ENCODE assay signal across 22 cellular contexts in the genomic region with DNA sequence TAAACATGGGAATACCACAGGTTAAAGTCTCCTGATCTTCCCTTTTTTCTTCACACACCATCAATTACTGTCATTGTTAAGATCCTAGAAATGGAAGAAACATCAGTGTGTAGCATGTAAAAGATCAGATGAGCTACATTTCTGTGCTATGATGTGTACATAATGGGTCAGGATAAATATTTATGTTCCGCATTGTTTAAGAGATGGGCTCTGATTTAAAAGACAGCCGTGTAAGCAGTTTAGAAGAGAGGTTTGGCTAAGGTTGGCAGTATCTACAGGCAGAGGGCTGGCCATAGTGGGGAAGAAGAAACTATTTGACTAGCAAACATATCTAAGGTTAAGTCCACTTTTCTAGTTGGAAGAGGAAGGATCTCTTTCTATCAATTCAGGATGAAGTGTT. TPM values are rescaled to one million over a fixed set of nuclear protein-coding genes. Genes with fewer than 3 reads are reported as not detected.
DNase-seq lines count a peak whose midpoint lies in the region; ATAC-seq and TF ChIP-seq lines count a peak whose summit lies in the region.
"Had no signal": no experiment of that assay in that cellular context is flagged by ENCODE, and none has a peak within 500 bp of the region (broad histone marks: within the 10 kb centered on the region; RNA-seq: fewer than 3 reads in every experiment).

No MANE protein-coding gene starts in this region.

- no peaks in the 10 kb centered on the region for H3K9me2 ChIP-seq in PC-3 (replicated peaks; ENCODE audit: low read length)

- TF ChIP-seq CTCF in PC-3 (conservative IDR thresholded peaks at IDR 0.05; ENCODE audit: low read depth, low read length) (no peak), fibroblast of lung (conservative IDR thresholded peaks at IDR 0.05 in 1 of 2, IDR thresholded peaks at IDR 0.05 in 1 of 2; ENCODE audit: low read depth in 1 of 2, low read length in 2 of 2) (no peak)

- H3K4me3 ChIP-seq in PC-3 (ENCODE audit: low read length) (no peak overlapping the region), fibroblast of lung (replicated peaks in 1 of 4; ENCODE audit: control extremely low read depth in 1 of 4, insufficient read depth in 1 of 4, low read depth in 3 of 4, low read length in 4 of 4) (no peak overlapping the region)
- H3K4me3 ChIP-seq: coronary artery, right atrium auricular region had no signal

- H3K36me3 ChIP-seq in PC-3 (ENCODE audit: low read depth, low read length) (no peaks in the 10 kb centered on the region), fibroblast of lung (ENCODE audit: control insufficient read depth, insufficient read depth, low read length) (no peaks in the 10 kb centered on the region)
- H3K36me3 ChIP-seq: right atrium auricular region had no signal

- H3K9ac ChIP-seq in PC-3 (ENCODE audit: low read length) (no peak overlapping the region), fibroblast of lung (ENCODE audit: insufficient read depth, low read length) (no peak overlapping the region)
- H3K9ac ChIP-seq: KMS-11 had no signal

- ATAC-seq in PC-3 (peak; percentile 97), HG03095 (IDR thresholded peaks at IDR 0.05; ENCODE audit: unreplicated experiment) (no peak), HG02973 (IDR thresholded peaks at IDR 0.05; ENCODE audit: unreplicated experiment) (no peak)
- ATAC-seq: Panc1 had no signal

- H3K9me3 ChIP-seq in PC-3 (ENCODE audit: low read length) (no peaks in the 10 kb centered on the region), fibroblast of lung (ENCODE audit: control insufficient read depth, insufficient read depth, low read depth, low read length) (no peaks in the 10 kb centered on the region)
- H3K9me3 ChIP-seq: right atrium auricular region had no signal

- DNase-seq in A172 (ENCODE audit: low spot score) = peak; percentile 1
- DNase-seq in ELR (ENCODE audit: low read depth) = peak; percentile 86
- DNase-seq in PC-3 = peak; percentile 98
- peak; percentile 38 to 76 for DNase-seq in fibroblast of lung (ENCODE audit: low read depth in 2 of 2)
- DNase-seq in activated CD4-positive, alpha-beta T cell treated with anti-CD3 and anti-CD28 coated beads for 48 hours = no peak
- DNase-seq in DMS153 treated with DMSO at 0.1 percent for 48 hours (lab: John Stamatoyannopoulos, UW; ENCODE audit: unreplicated experiment) = no peak
- DNase-seq: activated CD4-positive, alpha-beta T cell treated with anti-CD3 and anti-CD28 coated beads for 4 hours; anterior cingulate cortex; CD4-positive, alpha-beta memory T cell; NCI-H2107; NCI-H82; occipital lobe; stimulated activated naive CD4-positive, alpha-beta T cell treated with Interleukin-2 at 50 U/mL for 16 hours; trophoblast cell had no signal

- no peak overlapping the region for H3K27ac ChIP-seq in PC-3 (ENCODE audit: low read length)
- no peak overlapping the region for H3K27ac ChIP-seq in fibroblast of lung (ENCODE audit: insufficient read depth, low read length)
- H3K27ac ChIP-seq: coronary artery, KMS-11, right atrium auricular region had no signal

- no peaks in the 10 kb centered on the region for H3K79me2 ChIP-seq in PC-3 (ENCODE audit: low read length)
- no peaks in the 10 kb centered on the region for H3K79me2 ChIP-seq in fibroblast of lung (ENCODE audit: control insufficient read depth, insufficient read depth, low read length)

- H2AFZ ChIP-seq in PC-3 (ENCODE audit: low read length) = no peak overlapping the region
- no peak overlapping the region for H2AFZ ChIP-seq in fibroblast of lung (ENCODE audit: low read length)

- H3K4me2 ChIP-seq in PC-3 (ENCODE audit: low read length) (peak overlapping the region; percentile 18), fibroblast of lung (ENCODE audit: extremely low read depth, insufficient read depth, low read length) (peak overlapping the region; percentile 1)
- H3K4me2 ChIP-seq: KMS-11 had no signal

- intact Hi-C loops in PC-3 (cut with micrococcal nuclease) = loop anchor here (1.0 to 10.0 kb wide), 6 partner anchors 35 to 595 kb away; a partner anchor contains a TSS

- H3F3A ChIP-seq in PC-3 (ENCODE audit: low read length, unreplicated experiment) = no peaks in the 10 kb centered on the region

- POLR2A ChIA-PET in PC-3 (lab: Charles Lee; ENCODE audit: unreplicated experiment) = interaction anchor here (0.6 to 1.0 kb wide), 2 partner anchors 123 to 215 kb away, joined by 3 to 6 read pairs; a partner anchor contains a TSS

- H3K4me1 ChIP-seq in PC-3 (ENCODE audit: insufficient read depth, low read length) (peaks cover 20% of the 10 kb centered on the region), fibroblast of lung (ENCODE audit: control insufficient read depth, extremely low read depth, insufficient read depth, low read length) (no peaks in the 10 kb centered on the region)
- H3K4me1 ChIP-seq: right atrium auricular region had no signal

- H4K20me1 ChIP-seq in PC-3 (ENCODE audit: low read length) (no peaks in the 10 kb centered on the region), fibroblast of lung (ENCODE audit: control insufficient read depth, extremely low read depth, insufficient read depth, low read length) (no peaks in the 10 kb centered on the region)

- BruUV-seq in PC-3 (replicated peaks; lab: Mats Ljungman, UMichigan) = no TSS peak

- H3K27me3 ChIP-seq in PC-3 (ENCODE audit: low read length) (peaks cover 11% of the 10 kb centered on the region), fibroblast of lung (ENCODE audit: control insufficient read depth, insufficient read depth, low read length) (no peaks in the 10 kb centered on the region)
- H3K27me3 ChIP-seq: right atrium auricular region had no signal

- CTCF ChIA-PET in PC-3 (lab: Charles Lee) = interaction anchor here (0.6 to 1.3 kb wide), 4 partner anchors 24 to 215 kb away, joined by 3 to 5 read pairs (median 4); a partner anchor contains a TSS

RNA-seq across cellular contexts. Expression of a gene that starts 49.4 kb away (rescaled TPM):
- not detected in 2 replicates for total RNA-seq in A172 (2014; rRNA removed; shearing (Covaris generic))
- total RNA-seq in PC-3 (2014; rRNA removed) (not detected in 2 replicates), fibroblast of lung (not detected in 2 replicates)
- polyA plus RNA-seq in fibroblast of lung = not detected in 2 replicates
- not detected in 2 replicates for polyA plus RNA-seq in fibroblast of lung (2012)
- not detected in 2 replicates for polyA minus RNA-seq in fibroblast of lung (ENCODE audit: low replicate concordance)
- total RNA-seq: endothelial cell of umbilical vein, glomerular endothelial cell had no signal
- polyA plus RNA-seq: CD4-positive, alpha-beta memory T cell; endothelial cell of umbilical vein had no signal

Comparison
In these comparisons a context has a peak if more than half of its experiments do, and no peak if none do; other contexts are left out.
1. DNase-seq: peak in A172 (single experiment), ELR (single experiment), PC-3 (single experiment) and fibroblast of lung (2 of 2); none in activated CD4-positive, alpha-beta T cell treated with anti-CD3 and anti-CD28 coated beads for 48 hours (single experiment) and DMS153 treated with DMSO at 0.1 percent for 48 hours (single experiment).